In the genomic region with DNA sequence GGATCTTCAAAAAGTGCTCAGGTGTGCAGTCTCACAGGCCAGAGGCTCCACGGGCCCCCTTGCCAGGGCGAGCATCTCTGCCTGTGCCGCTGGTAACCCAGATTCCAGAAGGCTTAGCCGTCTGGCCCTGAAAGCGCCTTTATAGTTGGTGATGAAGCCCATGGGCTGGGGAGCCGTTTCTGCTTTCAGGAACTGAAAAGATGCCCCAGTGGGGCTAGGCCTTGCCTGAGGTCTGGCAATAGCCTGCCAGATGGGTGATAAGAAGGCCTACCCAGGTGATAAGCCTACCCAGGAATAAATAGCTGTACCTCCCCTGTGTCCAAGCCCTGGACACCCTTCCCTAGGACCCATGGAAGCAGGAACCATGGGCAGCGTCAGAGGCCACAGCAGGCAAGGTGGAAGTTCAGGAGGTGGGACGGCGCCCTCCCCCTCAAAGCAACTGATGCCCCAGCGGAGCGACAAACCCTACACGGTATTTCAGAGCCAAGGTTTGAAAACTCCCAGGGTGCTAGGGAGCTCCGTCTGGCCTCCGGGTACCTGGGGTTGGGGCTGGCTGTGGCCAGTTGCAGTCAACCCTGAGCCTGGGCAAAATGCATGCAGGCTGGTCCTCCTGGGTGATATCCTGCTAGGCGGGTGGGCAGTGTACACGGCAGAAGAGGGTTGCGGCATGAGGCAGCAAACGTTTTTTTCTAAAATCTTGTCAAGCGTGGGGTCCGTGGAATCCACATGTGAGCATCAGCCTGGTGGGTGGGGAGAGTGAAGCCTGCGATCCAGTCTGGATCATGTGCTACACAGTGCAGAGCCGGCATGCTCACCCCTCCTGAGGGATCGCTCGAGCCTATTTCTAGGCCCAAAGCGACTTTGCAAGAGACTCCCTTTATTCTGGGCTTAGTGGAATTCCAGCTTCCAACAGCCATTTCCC, we compare ENCODE assay signal across 8 cellular contexts. TPM values are rescaled to one million over a fixed set of nuclear protein-coding genes. Genes with fewer than 3 reads are reported as not detected.
DNase-seq lines count a peak whose midpoint lies in the region; FAIRE-seq and TF ChIP-seq lines count a peak whose summit lies in the region.

No MANE protein-coding gene starts in this region.

- H2AFZ ChIP-seq in PC-9 (no peak overlapping the region), endothelial cell of umbilical vein (ENCODE audit: low read depth, low read length) (no peak overlapping the region)

- H3K36me3 Mint-ChIP-seq in nephron progenitor cell (ENCODE audit: low read depth): peaks cover 23% of the 10 kb centered on the region

- FAIRE-seq in endothelial cell of umbilical vein (lab: Jason Lieb, UNC): peak; percentile 15

- TF ChIP-seq POLR2A in endothelial cell of umbilical vein (IDR thresholded peaks at IDR 0.05; ENCODE audit: low read depth, low read length) (no peak), testis (IDR thresholded peaks at IDR 0.05) (no peak)

- peak overlapping the region; percentile 86 for H3K9ac ChIP-seq in endothelial cell of umbilical vein (replicated peaks; ENCODE audit: extremely low read depth, insufficient read depth, low read length)

- H3K27me3 ChIP-seq in A673 (replicated peaks; ENCODE audit: insufficient read depth, low read depth, low read length, poor library complexity) (no peaks in the 10 kb centered on the region), PC-9 (ENCODE audit: insufficient read depth, low read depth) (no peaks in the 10 kb centered on the region), endothelial cell of umbilical vein (ENCODE audit: control insufficient read depth in 2 of 2, insufficient read depth in 2 of 2, low read length in 2 of 2) (no peaks in the 10 kb centered on the region), testis (no peaks in the 10 kb centered on the region)

- H3K4me2 ChIP-seq in PC-9 (peak overlapping the region; percentile 76), endothelial cell of umbilical vein (ENCODE audit: insufficient read depth, low read length) (peak overlapping the region; percentile 14)

- H3K4me1 ChIP-seq in A673 (ENCODE audit: insufficient read depth, low read length, poor library complexity, severe bottlenecking) (peaks cover 19% of the 10 kb centered on the region), PC-9 (replicated peaks; ENCODE audit: insufficient read depth) (peaks cover 74% of the 10 kb centered on the region), endothelial cell of umbilical vein (ENCODE audit: control insufficient read depth, extremely low read depth, insufficient read depth, low read length) (peaks cover 37% of the 10 kb centered on the region), testis (peaks cover 12% of the 10 kb centered on the region)

- intact Hi-C loops in A673 (cut with micrococcal nuclease; ENCODE audit: unreplicated experiment) (no loop called here), PC-9 (cut with micrococcal nuclease; ENCODE audit: unreplicated experiment) (loop anchor here (1.0 kb wide), 6 partner anchors 9 to 55 kb away; no protein-coding TSS in a partner anchor), endothelial cell of umbilical vein (cut with micrococcal nuclease) (loop anchor here (1.0 to 2.0 kb wide), 5 partner anchors 7 to 41 kb away; no protein-coding TSS in a partner anchor), testis (cut with DNase I; ENCODE audit: low total_unique reads) (no loop called here)

- H3K9me3 ChIP-seq in A673 (ENCODE audit: low read depth, low read length, poor library complexity, severe bottlenecking) (no peaks in the 10 kb centered on the region), PC-9 (ENCODE audit: insufficient read depth, low read depth) (no peaks in the 10 kb centered on the region), endothelial cell of umbilical vein (replicated peaks; ENCODE audit: control insufficient read depth, insufficient read depth, low read length) (no peaks in the 10 kb centered on the region), testis (no peaks in the 10 kb centered on the region)

- H3K4me3 ChIP-seq in A673 (ENCODE audit: low read depth, low read length, poor library complexity, severe bottlenecking): no peak overlapping the region
- peak overlapping the region; percentile 49; the same call in 1 of the 2 replicates for H3K4me3 ChIP-seq in PC-9
- H3K4me3 ChIP-seq in endothelial cell of umbilical vein (replicated peaks in 1 of 3; ENCODE audit: insufficient read depth in 1 of 3, low read depth in 1 of 3, low read length in 3 of 3): no peak overlapping the region
- H3K4me3 ChIP-seq in testis: no peak overlapping the region

- peaks cover 12% of the 10 kb centered on the region; the same call in 1 of the 2 replicates for H4K20me1 ChIP-seq in PC-9 (ENCODE audit: insufficient read depth)
- H4K20me1 ChIP-seq in endothelial cell of umbilical vein (replicated peaks; ENCODE audit: control insufficient read depth, extremely low read depth, insufficient read depth, low read length): no peaks in the 10 kb centered on the region

- no peak for DNase-seq in A673 (ENCODE audit: low spot score)
- peak in 1 of 2 experiments; percentile 27 for DNase-seq in PC-9
- DNase-seq in endothelial cell of umbilical vein (ENCODE audit: low read depth, low spot score): no peak
- DNase-seq in nephron progenitor cell: no peak
- no peak for DNase-seq in GM20000 (ENCODE audit: low spot score)
- DNase-seq in LoVo (ENCODE audit: low spot score): no peak
- no peak for DNase-seq in SHP77 treated with DMSO at 0.1 percent for 48 hours (lab: John Stamatoyannopoulos, UW)
- no peak for DNase-seq in testis

- dilution Hi-C loops in endothelial cell of umbilical vein (cut with MboI; ENCODE audit: extremely low pct_ligation_motif_present, low sequenced_read_pairs): no loop called here

- no peaks in the 10 kb centered on the region for H3K9me1 ChIP-seq in endothelial cell of umbilical vein (replicated peaks; ENCODE audit: control insufficient read depth, extremely low read depth, insufficient read depth, low read length)

- no peaks in the 10 kb centered on the region for H3K9me2 ChIP-seq in PC-9 (ENCODE audit: insufficient read depth)

- H3K79me2 ChIP-seq in PC-9 (ENCODE audit: low read depth) (peaks cover 100% of the 10 kb centered on the region), endothelial cell of umbilical vein (ENCODE audit: control insufficient read depth, insufficient read depth, low read length) (peaks cover 96% of the 10 kb centered on the region)

- H3K4me3 Mint-ChIP-seq in nephron progenitor cell: peak overlapping the region; percentile 24

- 76 to 78% methylated on average over 24 to 25 of the region's 25 CpGs for WGBS in testis, 2 donors

- H3K4me1 Mint-ChIP-seq in nephron progenitor cell: peaks cover 86% of the 10 kb centered on the region

- CTCF ChIA-PET in A673 (lab: Charles Lee) (no interaction called here), PC-9 (lab: Charles Lee) (interaction anchor here (0.6 to 1.1 kb wide), 2 partner anchors 32 to 58 kb away, joined by 3 to 15 read pairs; no protein-coding TSS in a partner anchor), endothelial cell of umbilical vein (lab: Charles Lee) (interaction anchor here (0.7 to 1.7 kb wide), 7 partner anchors 12 to 290 kb away, joined by 3 to 6 read pairs (median 3); a partner anchor contains a TSS)

- BruUV-seq in A673 (replicated peaks; lab: Mats Ljungman, UMichigan) (TSS peak; percentile 91), PC-9 (replicated peaks; lab: Mats Ljungman, UMichigan) (TSS peak; percentile 82), endothelial cell of umbilical vein (replicated peaks; lab: Mats Ljungman, UMichigan) (TSS peak; percentile 83)

- H3F3A ChIP-seq in PC-9 (ENCODE audit: insufficient read depth, low read depth): peaks cover 91% of the 10 kb centered on the region

- H3K27me3 Mint-ChIP-seq in nephron progenitor cell (ENCODE audit: low read depth, poor library complexity): peaks cover 3% of the 10 kb centered on the region

- TF ChIP-seq CTCF in A673 (conservative IDR thresholded peaks at IDR 0.05; ENCODE audit: low read depth, low read length) (no peak), PC-9 (conservative IDR thresholded peaks at IDR 0.05) (no peak), endothelial cell of umbilical vein (IDR thresholded peaks at IDR 0.05; ENCODE audit: extremely low read depth in 1 of 2, insufficient read depth in 1 of 2, low read depth in 1 of 2, low read length in 2 of 2) (no peak), nephron progenitor cell (IDR thresholded peaks at IDR 0.05) (no peak), GM20000 (IDR thresholded peaks at IDR 0.05; ENCODE audit: extremely low read depth, missing control alignments) (no peak), testis (IDR thresholded peaks at IDR 0.05) (no peak)

- H3K36me3 ChIP-seq in A673 (ENCODE audit: insufficient read depth, low read length, poor library complexity, severe bottlenecking) (peaks cover 3% of the 10 kb centered on the region), PC-9 (ENCODE audit: low read depth) (peaks cover 51% of the 10 kb centered on the region), endothelial cell of umbilical vein (ENCODE audit: control insufficient read depth in 2 of 2, extremely low read depth in 1 of 2, insufficient read depth in 2 of 2, low read length in 2 of 2) (peaks cover 0 to 2% of the 10 kb centered on the region in 2 experiments), testis (ENCODE audit: low read depth, missing control alignments) (no peaks in the 10 kb centered on the region)

- peaks cover 3% of the 10 kb centered on the region for H3K9me3 Mint-ChIP-seq in nephron progenitor cell

- H3K27ac ChIP-seq in A673 (ENCODE audit: low read depth, low read length, poor library complexity, severe bottlenecking) (peak overlapping the region; percentile 62), PC-9 (peak overlapping the region; percentile 100), endothelial cell of umbilical vein (ENCODE audit: insufficient read depth, low read depth, low read length) (peak overlapping the region; percentile 99), testis (no peak overlapping the region)

- POLR2A ChIA-PET in A673 (lab: Charles Lee; ENCODE audit: low non-redundant PET): no interaction called here
- POLR2A ChIA-PET in PC-9 (lab: Charles Lee; ENCODE audit: unreplicated experiment): interaction anchor here (0.5 to 2.5 kb wide), 14 partner anchors 9 to 585 kb away, joined by 3 to 36 read pairs (median 5); a partner anchor contains a TSS
- POLR2A ChIA-PET in endothelial cell of umbilical vein (lab: Charles Lee): interaction anchor here (1.4 to 1.6 kb wide), 2 partner anchors 34 to 45 kb away, joined by 4 to 17 read pairs; a partner anchor contains a TSS

- peak overlapping the region; percentile 99 for H3K27ac Mint-ChIP-seq in nephron progenitor cell

RNA-seq across cellular contexts. Expression of a gene that starts 45.3 kb away (rescaled TPM):
- 370 and 397 TPM in 2 replicates for total RNA-seq in A673 (2021)
- 1,066 and 1,233 TPM in 2 replicates for total RNA-seq in PC-9 (2021)
- total RNA-seq in endothelial cell of umbilical vein: 693 and 748 TPM in 2 replicates
- polyA plus RNA-seq in endothelial cell of umbilical vein: 313 and 329 TPM in 2 replicates
- 293 and 306 TPM in 2 replicates for polyA plus RNA-seq in endothelial cell of umbilical vein (2011; cell fraction: cytosol; rRNA removed)
- 829 and 939 TPM in 2 replicates for polyA plus RNA-seq in endothelial cell of umbilical vein (2011; cell fraction: nucleus; rRNA removed)
- 615 and 712 TPM in 2 replicates for polyA plus RNA-seq in endothelial cell of umbilical vein (2012)
- polyA minus RNA-seq in endothelial cell of umbilical vein: 461 and 482 TPM in 2 replicates
- polyA minus RNA-seq in endothelial cell of umbilical vein (2011; cell fraction: cytosol; rRNA and poly(A)+ RNA removed): 78.8 TPM
- 238 and 273 TPM in 2 replicates for polyA minus RNA-seq in endothelial cell of umbilical vein (2011; cell fraction: nucleus; rRNA and poly(A)+ RNA removed)
- total RNA-seq in testis: 100 to 1,000 TPM; 112 to 135 TPM
- polyA plus RNA-seq in testis (ENCODE audit: insufficient read depth, low read depth, low replicate concordance): 158 TPM

RNA-seq across cellular contexts. Expression of a gene that starts 51.6 kb away (rescaled TPM):
- 0.69 and 0.96 TPM in 2 replicates for total RNA-seq in A673 (2021)
- total RNA-seq in PC-9 (2021): 38.4 and 43.9 TPM in 2 replicates
- not detected in 2 replicates for total RNA-seq in endothelial cell of umbilical vein
- polyA plus RNA-seq in endothelial cell of umbilical vein: 0.35 and 0.45 TPM in 2 replicates
- polyA plus RNA-seq in endothelial cell of umbilical vein (2011; cell fraction: cytosol; rRNA removed): 0.18 and 0.23 TPM in 2 replicates
- 1.5 and 5.0 TPM in 2 replicates for polyA plus RNA-seq in endothelial cell of umbilical vein (2011; cell fraction: nucleus; rRNA removed)
- polyA plus RNA-seq in endothelial cell of umbilical vein (2012): 0.11 and 0.65 TPM in 2 replicates
- 0.19 and 0.32 TPM in 2 replicates for polyA minus RNA-seq in endothelial cell of umbilical vein
- not detected for polyA minus RNA-seq in endothelial cell of umbilical vein (2011; cell fraction: cytosol; rRNA and poly(A)+ RNA removed)
- not detected in 2 replicates for polyA minus RNA-seq in endothelial cell of umbilical vein (2011; cell fraction: nucleus; rRNA and poly(A)+ RNA removed)
- 1 to 10 TPM; 4.6 to 5.5 TPM for total RNA-seq in testis
- 3.6 TPM for polyA plus RNA-seq in testis (ENCODE audit: insufficient read depth, low read depth, low replicate concordance)

Comparison
In these comparisons a context has a peak if more than half of its experiments do, and no peak if none do; other contexts are left out.
1. H3K27ac ChIP-seq: peak in A673 (single experiment), PC-9 (single experiment) and endothelial cell of umbilical vein (single experiment); none in testis (0 of 2).
2. intact Hi-C loops: an anchor here in PC-9 (1.0 kb wide) and endothelial cell of umbilical vein (1.0 to 2.0 kb wide); none called in A673 and testis.